8 cellular contexts compared by ENCODE assay signal in the genomic region with DNA sequence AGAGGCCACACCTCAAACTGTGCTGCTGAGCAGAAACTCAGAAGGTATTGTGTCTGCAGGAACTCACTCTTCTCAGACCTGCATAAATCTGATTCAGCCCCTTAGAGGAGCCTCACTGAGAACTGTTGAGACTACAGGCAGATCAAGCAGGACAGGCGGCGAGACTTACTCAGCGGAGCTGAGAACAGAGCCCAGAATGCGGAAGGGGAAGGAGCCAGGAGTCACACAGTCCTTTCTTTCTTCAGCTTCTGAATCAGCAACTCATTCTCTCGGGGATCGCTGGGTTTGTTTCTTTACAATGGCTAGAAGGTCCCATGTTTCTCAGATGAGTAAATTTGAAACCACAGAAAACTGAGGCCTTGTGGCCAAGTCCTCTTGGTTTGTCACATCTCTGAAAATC. TPM values are rescaled to one million over a fixed set of nuclear protein-coding genes. Genes with fewer than 3 reads are reported as not detected.
DNase-seq lines count a peak whose midpoint lies in the region; ATAC-seq and TF ChIP-seq lines count a peak whose summit lies in the region.

No MANE protein-coding gene starts in this region.

- no peaks in the 10 kb centered on the region for H3K9me3 ChIP-seq in Caco-2
- H3K9me3 ChIP-seq in right cardiac atrium (ENCODE audit: control insufficient read depth, low read length): no peaks in the 10 kb centered on the region

- POLR2A ChIA-PET in Caco-2 (lab: Charles Lee): interaction anchor here (0.6 kb wide), 1 partner anchor 283 kb away, joined by 3 read pairs; no protein-coding TSS in a partner anchor

- WGBS in right cardiac atrium: 37% methylated on average over 6 of the region's 6 CpGs

- H3K27ac ChIP-seq in right cardiac atrium (ENCODE audit: low read length): peak overlapping the region; percentile 70

- no peak overlapping the region for H3K4me3 Mint-ChIP-seq in Caco-2 (ENCODE audit: unreplicated experiment)
- H3K4me3 Mint-ChIP-seq in activated naive CD8-positive, alpha-beta T cell treated with anti-CD3 and anti-CD28 coated beads for 36 hours: no peak overlapping the region

- DNase-seq in Caco-2: no peak
- peak; percentile 19 for DNase-seq in activated naive CD8-positive, alpha-beta T cell treated with anti-CD3 and anti-CD28 coated beads for 36 hours
- peak; percentile 79 to 82 (median 81) for DNase-seq in right cardiac atrium
- DNase-seq in stimulated activated CD4-positive, alpha-beta T cell treated with anti-CD3 and anti-CD28 coated beads, Interleukin-4, amount 100 ng/mL, for 48 hours (ENCODE audit: low read depth in 2 of 2): peak; percentile 11 to 52
- DNase-seq in NCI-H1694 (lab: John Stamatoyannopoulos, UW): no peak
- DNase-seq in D341Med (ENCODE audit: low spot score): no peak

- H3K4me3 ChIP-seq in Caco-2 (ENCODE audit: low read depth, low read length): no peak overlapping the region
- no peak overlapping the region for H3K4me3 ChIP-seq in right cardiac atrium (ENCODE audit: low read length)

- H3K4me1 ChIP-seq in Caco-2 (peaks cover 35% of the 10 kb centered on the region), right cardiac atrium (ENCODE audit: control insufficient read depth, insufficient read depth, low read length) (peaks cover 7% of the 10 kb centered on the region)

- intact Hi-C loops in Caco-2 (cut with micrococcal nuclease; ENCODE audit: unreplicated experiment) (loop anchor here (2.0 kb wide), 2 partner anchors 23 to 25 kb away; a partner anchor contains a TSS), right cardiac atrium (cut with DNase I) (no loop called here)

- CTCF ChIA-PET in Caco-2 (lab: Charles Lee): no interaction called here

- no peaks in the 10 kb centered on the region for H3K36me3 ChIP-seq in Caco-2 (ENCODE audit: control insufficient read depth, insufficient read depth, low read length)

- TF ChIP-seq CTCF in Caco-2 (IDR thresholded peaks at IDR 0.05; ENCODE audit: insufficient read depth in 1 of 2, low read depth in 1 of 2, low read length in 1 of 2, severe bottlenecking in 1 of 2, unreplicated experiment in 1 of 2): no peak

- no peaks in the 10 kb centered on the region for H3K9me3 Mint-ChIP-seq in Caco-2 (ENCODE audit: unreplicated experiment)
- H3K9me3 Mint-ChIP-seq in activated naive CD8-positive, alpha-beta T cell treated with anti-CD3 and anti-CD28 coated beads for 36 hours: no peaks in the 10 kb centered on the region

- H3K36me3 Mint-ChIP-seq in Caco-2 (ENCODE audit: insufficient read depth, unreplicated experiment): no peaks in the 10 kb centered on the region
- no peaks in the 10 kb centered on the region for H3K36me3 Mint-ChIP-seq in activated naive CD8-positive, alpha-beta T cell treated with anti-CD3 and anti-CD28 coated beads for 36 hours

- H3K27me3 Mint-ChIP-seq in Caco-2 (ENCODE audit: insufficient read depth, unreplicated experiment): no peaks in the 10 kb centered on the region
- peaks cover 11% of the 10 kb centered on the region for H3K27me3 Mint-ChIP-seq in activated naive CD8-positive, alpha-beta T cell treated with anti-CD3 and anti-CD28 coated beads for 36 hours

- peak; percentile 94 for ATAC-seq in GM19455 (IDR thresholded peaks at IDR 0.05; ENCODE audit: unreplicated experiment)
- ATAC-seq in HG03439 (IDR thresholded peaks at IDR 0.05; ENCODE audit: unreplicated experiment): peak; percentile 93
- ATAC-seq in right cardiac atrium: peak; percentile 90 to 91

- H3K27me3 ChIP-seq in Caco-2 (replicated peaks; ENCODE audit: control insufficient read depth, insufficient read depth, low read length): no peaks in the 10 kb centered on the region
- H3K27me3 ChIP-seq in right cardiac atrium (ENCODE audit: control insufficient read depth, insufficient read depth): no peaks in the 10 kb centered on the region

- peak overlapping the region; percentile 43 for H3K27ac Mint-ChIP-seq in Caco-2 (ENCODE audit: unreplicated experiment)
- H3K27ac Mint-ChIP-seq in activated naive CD8-positive, alpha-beta T cell treated with anti-CD3 and anti-CD28 coated beads for 36 hours: no peak overlapping the region

- BruUV-seq in Caco-2 (replicated peaks; lab: Mats Ljungman, UMichigan): no TSS peak

- H3K4me1 Mint-ChIP-seq in Caco-2 (ENCODE audit: low read depth, unreplicated experiment): peaks cover 52% of the 10 kb centered on the region
- H3K4me1 Mint-ChIP-seq in activated naive CD8-positive, alpha-beta T cell treated with anti-CD3 and anti-CD28 coated beads for 36 hours: peaks cover 19% of the 10 kb centered on the region

RNA-seq across cellular contexts. Expression of a gene that starts 23.0 kb away (rescaled TPM):
- total RNA-seq in Caco-2 (2022): 6.6 and 10.2 TPM in 2 replicates
- 1 to 10 TPM; 3.2 to 4.4 TPM for total RNA-seq in activated naive CD8-positive, alpha-beta T cell treated with anti-CD3 and anti-CD28 coated beads for 36 hours
- total RNA-seq in right cardiac atrium: 100 to 1,000 TPM; 134 to 401 (median 261) TPM
- 33.8 TPM for polyA plus RNA-seq in right cardiac atrium

Comparison
In these comparisons a context has a peak if more than half of its experiments do, and no peak if none do; other contexts are left out.
1. DNase-seq: peak in activated naive CD8-positive, alpha-beta T cell treated with anti-CD3 and anti-CD28 coated beads for 36 hours (single experiment), right cardiac atrium (3 of 3) and stimulated activated CD4-positive, alpha-beta T cell treated with anti-CD3 and anti-CD28 coated beads, Interleukin-4, amount 100 ng/mL, for 48 hours (2 of 2); none in Caco-2 (0 of 2), NCI-H1694 (single experiment) and D341Med (single experiment).
2. RNA of a gene that starts 23.0 kb away (total RNA-seq): 134 to 401 TPM in right cardiac atrium; 6.6 to 10.2 TPM in Caco-2 and 3.2 to 4.4 TPM in activated naive CD8-positive, alpha-beta T cell treated with anti-CD3 and anti-CD28 coated beads for 36 hours; every median in the first group is over 10 times any median in the second.
3. Peak in every context shown above with its lines, with median percentiles within 50 percentile points of each other: ATAC-seq.